Comparison of ENCODE assay signal across 8 cellular contexts in genomic region chr12:79174656-79175055, GRCh38.
DNase-seq lines count a peak whose midpoint lies in the region; ATAC-seq and TF ChIP-seq lines count a peak whose summit lies in the region.

No MANE protein-coding gene starts in this region.

- no peaks in the 10 kb centered on the region for H3K27me3 Mint-ChIP-seq in activated T-helper 17 cell treated with anti-CD3 and anti-CD28 coated beads, Interleukin-2, amount 50 U/mL, for 72 hours

- H3K4me3 Mint-ChIP-seq in activated T-helper 17 cell treated with anti-CD3 and anti-CD28 coated beads, Interleukin-2, amount 50 U/mL, for 72 hours: no peak overlapping the region

- TF ChIP-seq CTCF in SK-N-SH (IDR thresholded peaks at IDR 0.05) (peak; percentile 57), left lung (IDR thresholded peaks at IDR 0.05) (peak; percentile 8 to 11)

- DNase-seq in A172 (ENCODE audit: low spot score) (peak; percentile 51), SK-N-SH (no peak), left lung (no peak), NCI-H1092 (lab: John Stamatoyannopoulos, UW) (no peak)
- DNase-seq in activated naive CD4-positive, alpha-beta T cell treated with anti-CD3 and anti-CD28 coated beads, Interleukin-2, amount 50 U/mL, for 72 hours (ENCODE audit: low spot score in 2 of 2): no peak

- TF ChIP-seq RAD21 in SK-N-SH (IDR thresholded peaks at IDR 0.05; ENCODE audit: low read length): peak; percentile 72

- H3K9me2 ChIP-seq in SK-N-SH: no peaks in the 10 kb centered on the region

- POLR2A ChIA-PET in SK-N-SH (lab: Yijun Ruan, JAX): no interaction called here

- no peaks in the 10 kb centered on the region for H3K9me3 ChIP-seq in SK-N-SH
- H3K9me3 ChIP-seq in left lung: peaks cover 0 to 3% of the 10 kb centered on the region in 2 donors

- ATAC-seq in GM18868 (IDR thresholded peaks at IDR 0.05; ENCODE audit: unreplicated experiment) (peak; percentile 78), HG03342 (IDR thresholded peaks at IDR 0.05; ENCODE audit: unreplicated experiment) (peak; percentile 83), left lung (peak; percentile 62)
- no peak for ATAC-seq in activated T-helper 17 cell treated with anti-CD3 and anti-CD28 coated beads, Interleukin-2, amount 50 U/mL, for 72 hours (replicated peaks)
- ATAC-seq in activated naive CD4-positive, alpha-beta T cell treated with anti-CD3 and anti-CD28 coated beads, Interleukin-2, amount 50 U/mL, for 72 hours: no peak

- H3K36me3 ChIP-seq in SK-N-SH (replicated peaks in 1 of 2; ENCODE audit: control insufficient read depth in 1 of 2, insufficient read depth in 2 of 2, low read length in 1 of 2) (peaks cover 0 to 6% of the 10 kb centered on the region in 2 experiments), left lung (no peaks in the 10 kb centered on the region)

- H3K27me3 ChIP-seq in SK-N-SH (ENCODE audit: insufficient read depth) (no peaks in the 10 kb centered on the region), left lung (no peaks in the 10 kb centered on the region)

- H3K4me2 ChIP-seq in SK-N-SH: no peak overlapping the region

- H3K27ac Mint-ChIP-seq in activated T-helper 17 cell treated with anti-CD3 and anti-CD28 coated beads, Interleukin-2, amount 50 U/mL, for 72 hours: no peak overlapping the region
- H3K27ac Mint-ChIP-seq in activated naive CD4-positive, alpha-beta T cell treated with anti-CD3 and anti-CD28 coated beads, Interleukin-2, amount 50 U/mL, for 72 hours: no peak overlapping the region

- H3K79me2 ChIP-seq in SK-N-SH (ENCODE audit: insufficient read depth): no peaks in the 10 kb centered on the region

- TF ChIP-seq EP300 in SK-N-SH (IDR thresholded peaks at IDR 0.05; ENCODE audit: borderline replicate concordance in 1 of 2, low read depth in 1 of 2, low read length in 1 of 2): no peak

- no peaks in the 10 kb centered on the region for H3F3A ChIP-seq in SK-N-SH (replicated peaks; ENCODE audit: insufficient read depth)

- H3K4me3 ChIP-seq in SK-N-SH (ENCODE audit: low read depth in 2 of 2, low read length in 1 of 2): no peak overlapping the region
- H3K4me3 ChIP-seq in left lung: no peak overlapping the region

- 44% methylated on average over 1 of the region's 1 CpG for WGBS in SK-N-SH (ENCODE audit: low lambda C conversion rate)

- no peaks in the 10 kb centered on the region for H4K20me1 ChIP-seq in SK-N-SH (ENCODE audit: insufficient read depth)

- H3K36me3 Mint-ChIP-seq in activated T-helper 17 cell treated with anti-CD3 and anti-CD28 coated beads, Interleukin-2, amount 50 U/mL, for 72 hours (ENCODE audit: low read depth): no peaks in the 10 kb centered on the region
- H3K36me3 Mint-ChIP-seq in activated naive CD4-positive, alpha-beta T cell treated with anti-CD3 and anti-CD28 coated beads, Interleukin-2, amount 50 U/mL, for 72 hours: no peaks in the 10 kb centered on the region

- intact Hi-C loops in left lung (cut with DNase I): no loop called here

- H3K4me1 ChIP-seq in SK-N-SH (ENCODE audit: control insufficient read depth in 1 of 2, insufficient read depth in 2 of 2, low read depth in 1 of 2, low read length in 1 of 2) (peaks cover 0 to 2% of the 10 kb centered on the region in 2 experiments; a peak in 1 of 4 replicates), left lung (no peaks in the 10 kb centered on the region)

- no peak overlapping the region for H3K9ac ChIP-seq in SK-N-SH

- H3K9me3 Mint-ChIP-seq in activated T-helper 17 cell treated with anti-CD3 and anti-CD28 coated beads, Interleukin-2, amount 50 U/mL, for 72 hours: peaks cover 20% of the 10 kb centered on the region
- H3K9me3 Mint-ChIP-seq in activated naive CD4-positive, alpha-beta T cell treated with anti-CD3 and anti-CD28 coated beads, Interleukin-2, amount 50 U/mL, for 72 hours: peaks cover 6 to 15% of the 10 kb centered on the region in 2 donors

- H3K27ac ChIP-seq in SK-N-SH (ENCODE audit: low read depth in 2 of 2, low read length in 1 of 2) (no peak overlapping the region), left lung (no peak overlapping the region)

- CTCF ChIA-PET in SK-N-SH (lab: Yijun Ruan, JAX): interaction anchor here (0.6 to 2.1 kb wide), 22 partner anchors 9 to 1054 kb away, joined by 3 to 10 read pairs (median 4); no protein-coding TSS in a partner anchor

- no peak overlapping the region for H2AFZ ChIP-seq in SK-N-SH (ENCODE audit: low read depth)

- no peaks in the 10 kb centered on the region for H3K4me1 Mint-ChIP-seq in activated T-helper 17 cell treated with anti-CD3 and anti-CD28 coated beads, Interleukin-2, amount 50 U/mL, for 72 hours

TF ChIP-seq in SK-N-SH, 30 proteins besides CTCF, POLR2A, EP300 and RAD21:
- TF ChIP-seq SMC3 (IDR thresholded peaks at IDR 0.05; ENCODE audit: low read depth, low read length) (peak; percentile 49), NRF1 (IDR thresholded peaks at IDR 0.05; ENCODE audit: low read depth, low read length) (no peak)
TF ChIP-seq in SK-N-SH: peak in this region for 1.

Comparison
In these comparisons a context has a peak if more than half of its experiments do, and no peak if none do; other contexts are left out.
1. ATAC-seq: peak in GM18868 (single experiment), HG03342 (single experiment) and left lung (single experiment); none in activated T-helper 17 cell treated with anti-CD3 and anti-CD28 coated beads, Interleukin-2, amount 50 U/mL, for 72 hours (single experiment) and activated naive CD4-positive, alpha-beta T cell treated with anti-CD3 and anti-CD28 coated beads, Interleukin-2, amount 50 U/mL, for 72 hours (0 of 2).